In genomic region chr5:172187118-172188032, GRCh38 we compare ENCODE assay signal across 1 cellular context.
TF ChIP-seq lines count a peak whose summit lies in the region.

No MANE protein-coding gene starts in this region.

TF ChIP-seq in HEK293, 187 proteins besides CTCF, POLR2A, EP300 and RAD21 (continued from another document and continues in another):
- TF ChIP-seq ZNF704 (tag by site-specific recombination; IDR thresholded peaks at IDR 0.05), result no peak
- TF ChIP-seq ZNF449 (tag by site-specific recombination; IDR thresholded peaks at IDR 0.05), result no peak
- no peak for TF ChIP-seq ZNF274 (IDR thresholded peaks at IDR 0.05; ENCODE audit: low read length)
- no peak for TF ChIP-seq ZNF274 (tag by site-specific recombination; IDR thresholded peaks at IDR 0.05; ENCODE audit: borderline replicate concordance)
- TF ChIP-seq ZNF155 (tag by site-specific recombination; IDR thresholded peaks at IDR 0.05), result no peak
- TF ChIP-seq ZBTB44 (tag by site-specific recombination; IDR thresholded peaks at IDR 0.05), result no peak
- no peak for TF ChIP-seq TCF7L2 (IDR thresholded peaks at IDR 0.05; ENCODE audit: borderline replicate concordance, low read depth, low read length)
- no peak for TF ChIP-seq ZNF488 (tag by site-specific recombination; IDR thresholded peaks at IDR 0.05)
- TF ChIP-seq ZNF777 (tag by site-specific recombination; IDR thresholded peaks at IDR 0.05; ENCODE audit: borderline replicate concordance), result 0 out of 2 replicates have a peak, but pooled peaks have one; percentile 62
- TF ChIP-seq ZNF266 (tag by site-specific recombination; IDR thresholded peaks at IDR 0.05; ENCODE audit: low read depth), result no peak
- no peak for TF ChIP-seq ZNF660 (tag by site-specific recombination; IDR thresholded peaks at IDR 0.05)
- no peak for TF ChIP-seq ZNF555 (tag by site-specific recombination; conservative IDR thresholded peaks at IDR 0.05)
- no peak for TF ChIP-seq ZNF548 (tag by site-specific recombination; IDR thresholded peaks at IDR 0.05)
- peak; percentile 86 for TF ChIP-seq ZFHX2 (tag by site-specific recombination; conservative IDR thresholded peaks at IDR 0.05)
- TF ChIP-seq ZBTB48 (tag by site-specific recombination; IDR thresholded peaks at IDR 0.05), result peak; percentile 75
- no peak for TF ChIP-seq SCRT1 (tag by site-specific recombination; IDR thresholded peaks at IDR 0.05; ENCODE audit: borderline replicate concordance)
- TF ChIP-seq ZNF433 (tag by site-specific recombination; IDR thresholded peaks at IDR 0.05; ENCODE audit: low read depth), result no peak
- peak; percentile 44 for TF ChIP-seq ZXDB (tag by site-specific recombination; IDR thresholded peaks at IDR 0.05)
- TF ChIP-seq KLF10 (tag by site-specific recombination; IDR thresholded peaks at IDR 0.05), result no peak
- peak; percentile 52 for TF ChIP-seq KLF1 (tag by site-specific recombination; IDR thresholded peaks at IDR 0.05)
- no peak for TF ChIP-seq ZNF175 (tag by site-specific recombination; IDR thresholded peaks at IDR 0.05)
- peak; percentile 82 for TF ChIP-seq PATZ1 (tag by site-specific recombination; IDR thresholded peaks at IDR 0.05)
- no peak for TF ChIP-seq ZNF658 (tag by site-specific recombination; IDR thresholded peaks at IDR 0.05)
- TF ChIP-seq PBX3 (CRISPR knock-in tag; IDR thresholded peaks at IDR 0.05), result no peak
- no peak for TF ChIP-seq ZNF76 (tag by site-specific recombination; IDR thresholded peaks at IDR 0.05; ENCODE audit: borderline replicate concordance, low read depth)
- TF ChIP-seq ZBTB8A (tag by site-specific recombination; IDR thresholded peaks at IDR 0.05), result peak; percentile 92
- 0 out of 2 replicates have a peak, but pooled peaks have one; percentile 47 for TF ChIP-seq WT1 (tag by site-specific recombination; IDR thresholded peaks at IDR 0.05)
- TF ChIP-seq ZNF335 (tag by site-specific recombination; conservative IDR thresholded peaks at IDR 0.05), result peak; percentile 97
- TF ChIP-seq INSM2 (tag by site-specific recombination; IDR thresholded peaks at IDR 0.05), result no peak
- TF ChIP-seq ZNF664 (tag by site-specific recombination; IDR thresholded peaks at IDR 0.05), result no peak
- no peak for TF ChIP-seq ZNF214 (tag by site-specific recombination; IDR thresholded peaks at IDR 0.05; ENCODE audit: borderline replicate concordance)
- peak; percentile 71 for TF ChIP-seq SP2 (tag by site-specific recombination; IDR thresholded peaks at IDR 0.05)
- TF ChIP-seq ZNF48 (tag by site-specific recombination; IDR thresholded peaks at IDR 0.05), result no peak
- TF ChIP-seq GLIS1 (tag by site-specific recombination; IDR thresholded peaks at IDR 0.05), result peak; percentile 72
- TF ChIP-seq ZNF211 (tag by site-specific recombination; IDR thresholded peaks at IDR 0.05; ENCODE audit: low read depth), result no peak
- TF ChIP-seq SP7 (tag by site-specific recombination; IDR thresholded peaks at IDR 0.05), result peak; percentile 36; the same call in 1 of the 2 replicates
- TF ChIP-seq ZNF621 (tag by site-specific recombination; IDR thresholded peaks at IDR 0.05), result no peak
- no peak for TF ChIP-seq ZNF518A (tag by site-specific recombination; conservative IDR thresholded peaks at IDR 0.05; ENCODE audit: low read depth)
- no peak for TF ChIP-seq ZNF426 (tag by site-specific recombination; IDR thresholded peaks at IDR 0.05)
- no peak for TF ChIP-seq ZNF747 (tag by site-specific recombination; IDR thresholded peaks at IDR 0.05)
- peak; percentile 95 for TF ChIP-seq ZBTB11 (tag by site-specific recombination; conservative IDR thresholded peaks at IDR 0.05; ENCODE audit: low read depth)
- TF ChIP-seq ZNF571 (tag by site-specific recombination; IDR thresholded peaks at IDR 0.05), result no peak
- peak; percentile 57 for TF ChIP-seq KLF9 (tag by site-specific recombination; IDR thresholded peaks at IDR 0.05; ENCODE audit: low read depth)
- no peak for TF ChIP-seq ZSCAN4 (tag by site-specific recombination; IDR thresholded peaks at IDR 0.05)
- no peak for TF ChIP-seq ZNF561 (tag by site-specific recombination; IDR thresholded peaks at IDR 0.05; ENCODE audit: borderline replicate concordance)
